Comparison of ENCODE assay signal across 10 cellular contexts in the genomic region with DNA sequence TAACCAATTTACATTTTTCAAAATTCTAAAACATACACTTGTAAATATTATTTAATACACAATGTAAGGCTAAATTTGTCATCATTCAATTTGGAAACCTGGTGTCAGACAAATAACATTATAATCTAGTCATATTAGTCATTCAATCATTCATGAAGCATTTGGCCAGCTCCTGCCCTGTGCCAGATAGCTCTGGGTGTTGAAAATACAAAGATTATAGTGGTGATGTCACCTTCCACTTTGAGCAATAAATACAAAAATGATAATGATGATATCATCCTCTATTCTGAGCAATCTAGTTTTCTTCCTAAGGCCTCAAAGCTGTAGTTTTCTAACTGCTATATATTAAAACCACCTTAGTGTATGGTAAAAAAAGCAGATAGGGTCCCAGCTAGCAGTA. TPM values are rescaled to one million over a fixed set of nuclear protein-coding genes. Genes with fewer than 3 reads are reported as not detected.
DNase-seq lines count a peak whose midpoint lies in the region; ATAC-seq and TF ChIP-seq lines count a peak whose summit lies in the region.
"Had no signal": no experiment of that assay in that cellular context is flagged by ENCODE, and none has a peak within 500 bp of the region (broad histone marks: within the 10 kb centered on the region; RNA-seq: fewer than 3 reads in every experiment).

No MANE protein-coding gene starts in this region.

- no peaks in the 10 kb centered on the region for H3K27me3 ChIP-seq in RWPE2 (ENCODE audit: insufficient read depth, poor library complexity, severe bottlenecking)
- H3K27me3 ChIP-seq in stomach = no peaks in the 10 kb centered on the region

- TF ChIP-seq EP300 in stomach (IDR thresholded peaks at IDR 0.05) = no peak

- H3K4me1 Mint-ChIP-seq in stimulated activated naive CD8-positive, alpha-beta T cell treated with anti-CD3 and anti-CD28 coated beads, Interleukin-15, amount 100 ng/mL, for 72 hours = peaks cover 19% of the 10 kb centered on the region

- no peak overlapping the region for H3K27ac Mint-ChIP-seq in stimulated activated naive CD8-positive, alpha-beta T cell treated with anti-CD3 and anti-CD28 coated beads, Interleukin-15, amount 100 ng/mL, for 72 hours

- ATAC-seq in Right ventricle myocardium superior (ENCODE audit: poor library complexity) = peak; percentile 61
- ATAC-seq in RWPE2 (ENCODE audit: low read depth) = peak; percentile 94
- peak; percentile 71 for ATAC-seq in stimulated activated naive CD8-positive, alpha-beta T cell treated with anti-CD3 and anti-CD28 coated beads, Interleukin-15, amount 100 ng/mL, for 72 hours
- ATAC-seq: Panc1 had no signal

- H3K9me3 Mint-ChIP-seq in stimulated activated naive CD8-positive, alpha-beta T cell treated with anti-CD3 and anti-CD28 coated beads, Interleukin-15, amount 100 ng/mL, for 72 hours = no peaks in the 10 kb centered on the region

- peaks cover 8% of the 10 kb centered on the region for H3K4me1 ChIP-seq in RWPE2 (ENCODE audit: insufficient read depth, poor library complexity, severe bottlenecking)
- peaks cover 0 to 25% (median 11%) of the 10 kb centered on the region in 4 donors for H3K4me1 ChIP-seq in stomach

- intact Hi-C loops in Right ventricle myocardium superior (cut with DNase I) = no loop called here
- intact Hi-C loops in cardiac septum (cut with DNase I) = no loop called here
- intact Hi-C loops in stomach (cut with DNase I; ENCODE audit: low total_unique reads) = no loop called here

- no peaks in the 10 kb centered on the region for H3K36me3 ChIP-seq in RWPE2 (ENCODE audit: low read depth)
- peaks cover 0 to 7% (median 0%) of the 10 kb centered on the region in 4 donors for H3K36me3 ChIP-seq in stomach

- no peak for TF ChIP-seq CTCF in RWPE2 (IDR thresholded peaks at IDR 0.05; ENCODE audit: poor library complexity, severe bottlenecking)
- TF ChIP-seq CTCF in stomach (IDR thresholded peaks at IDR 0.05) = no peak

- no peak for TF ChIP-seq POLR2A in stomach (IDR thresholded peaks at IDR 0.05)

- DNase-seq in Right ventricle myocardium superior (no peak), cardiac septum (ENCODE audit: low spot score) (no peak), RWPE2 (ENCODE audit: low spot score) (no peak), fibroblast of peridontal ligament (ENCODE audit: extremely low read depth) (peak; percentile 73), stomach (no peak), SIG-M5 (lab: John Stamatoyannopoulos, UW) (no peak)
- no peak for DNase-seq in stimulated activated naive CD8-positive, alpha-beta T cell treated with anti-CD3 and anti-CD28 coated beads, Interleukin-15, amount 100 ng/mL, for 72 hours
- no peak for DNase-seq in activated CD4-positive, alpha-beta T cell treated with anti-CD3 and anti-CD28 coated beads, Interleukin-2, amount 50 U/mL, for 4 hours
- DNase-seq: NCI-H2029 had no signal

- H3K27ac ChIP-seq in RWPE2 (ENCODE audit: poor library complexity, severe bottlenecking) (no peak overlapping the region), stomach (no peak overlapping the region)

- H3K4me3 ChIP-seq in RWPE2 (ENCODE audit: severe bottlenecking) (no peak overlapping the region), stomach (no peak overlapping the region)

- no peaks in the 10 kb centered on the region for H3K27me3 Mint-ChIP-seq in stimulated activated naive CD8-positive, alpha-beta T cell treated with anti-CD3 and anti-CD28 coated beads, Interleukin-15, amount 100 ng/mL, for 72 hours

- no peak overlapping the region for H3K4me3 Mint-ChIP-seq in stimulated activated naive CD8-positive, alpha-beta T cell treated with anti-CD3 and anti-CD28 coated beads, Interleukin-15, amount 100 ng/mL, for 72 hours

- H3K9me3 ChIP-seq in RWPE2 (ENCODE audit: severe bottlenecking) (no peaks in the 10 kb centered on the region), stomach (no peaks in the 10 kb centered on the region)

RNA-seq across cellular contexts. Expression of gene MEMO1, which starts 23.4 kb away (rescaled TPM):
- 43.8 TPM for total RNA-seq in Right ventricle myocardium superior
- total RNA-seq in cardiac septum = 70.7 TPM
- 10 to 100 TPM in 4 of 5 donors, 1 to 10 TPM in 1; 3.5 to 32.7 (median 14.0) TPM for total RNA-seq in stomach
- polyA plus RNA-seq in stomach = 10 to 100 TPM; 30.7 to 33.8 (median 32.9) TPM

RNA-seq across cellular contexts. Expression of gene DPY30, which starts 52.2 kb away (rescaled TPM):
- total RNA-seq in Right ventricle myocardium superior = 42.3 TPM
- 37.2 TPM for total RNA-seq in cardiac septum
- total RNA-seq in stomach = 10 to 100 TPM in 3 of 5 donors, 1 to 10 TPM in 2; 5.3 to 62.7 (median 26.6) TPM
- polyA plus RNA-seq in stomach = 100 to 1,000 TPM in 1 of 3 donors, 10 to 100 TPM in 2; 94.9 to 127 (median 96.5) TPM
